In the genomic region with DNA sequence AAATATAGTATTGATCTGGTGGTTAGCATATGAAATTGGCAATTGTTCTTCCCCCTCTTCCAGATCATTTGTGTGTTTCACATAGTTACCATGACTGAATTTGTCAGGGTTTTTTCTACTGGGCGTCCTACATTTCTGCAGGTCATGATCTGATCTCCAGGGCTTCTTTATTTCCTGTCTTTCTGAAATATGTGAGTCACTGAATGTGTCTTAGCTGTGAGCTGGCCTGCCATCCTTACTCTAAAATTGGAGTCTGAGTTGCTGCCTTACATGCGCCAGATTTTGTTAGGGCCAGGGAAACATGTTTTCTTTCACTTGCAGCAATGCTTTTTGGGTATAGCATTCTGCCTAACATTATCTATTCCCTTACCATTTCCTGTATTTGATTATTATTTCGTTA, we compare ENCODE assay signal across 27 cellular contexts.
DNase-seq lines count a peak whose midpoint lies in the region; ATAC-seq and TF ChIP-seq lines count a peak whose summit lies in the region.
"Had no signal": no experiment of that assay in that cellular context is flagged by ENCODE, and none has a peak within 500 bp of the region (broad histone marks: within the 10 kb centered on the region; RNA-seq: fewer than 3 reads in every experiment).

No MANE protein-coding gene starts in this region.

- H2AK9ac ChIP-seq in IMR-90 (replicated peaks; ENCODE audit: low read depth, low read length, poor library complexity) = no peak overlapping the region

- no peak overlapping the region for H3K23ac ChIP-seq in IMR-90 (ENCODE audit: low read depth, low read length)

- H3K9me2 ChIP-seq in Karpas-422 (replicated peaks; ENCODE audit: insufficient read depth, low read length) = no peaks in the 10 kb centered on the region

- H4K5ac ChIP-seq in IMR-90 (ENCODE audit: low read depth, low read length) = no peak overlapping the region

- no peak overlapping the region for H2BK5ac ChIP-seq in IMR-90 (ENCODE audit: low read depth, low read length, poor library complexity, severe bottlenecking)

- TF ChIP-seq CTCF in Calu3 (IDR thresholded peaks at IDR 0.05; ENCODE audit: unreplicated experiment) (no peak), IMR-90 (conservative IDR thresholded peaks at IDR 0.05; ENCODE audit: low read depth, low read length) (no peak), mammary epithelial cell (conservative IDR thresholded peaks at IDR 0.05 in 1 of 2, IDR thresholded peaks at IDR 0.05 in 1 of 2; ENCODE audit: extremely low read depth in 1 of 2, insufficient read depth in 1 of 2, low read depth in 1 of 2, low read length in 2 of 2) (no peak)

- H3K4me1 ChIP-seq in IMR-90 (ENCODE audit: control insufficient read depth, insufficient read depth, low read length) (peaks cover 6% of the 10 kb centered on the region; the same call in 1 of the 2 replicates), mammary epithelial cell (ENCODE audit: insufficient read depth, low read length) (peaks cover 30% of the 10 kb centered on the region), Karpas-422 (ENCODE audit: low read length) (no peaks in the 10 kb centered on the region)
- H3K4me1 ChIP-seq: lower lobe of right lung, psoas muscle, thyroid gland had no signal

- H3K4ac ChIP-seq in IMR-90 (ENCODE audit: low read depth, low read length) = no peak overlapping the region

- no peaks in the 10 kb centered on the region for H3K9me1 ChIP-seq in IMR-90 (ENCODE audit: insufficient read depth, low read length)

- no peak overlapping the region for H2AFZ ChIP-seq in IMR-90 (replicated peaks; ENCODE audit: low read length, poor library complexity)
- no peak overlapping the region for H2AFZ ChIP-seq in mammary epithelial cell (ENCODE audit: low read depth, low read length)
- no peak overlapping the region for H2AFZ ChIP-seq in Karpas-422 (ENCODE audit: low read length)
- H2AFZ ChIP-seq: hepatocyte had no signal

- no peaks in the 10 kb centered on the region for H3K79me2 ChIP-seq in mammary epithelial cell (ENCODE audit: insufficient read depth, low read length)
- no peaks in the 10 kb centered on the region for H3K79me2 ChIP-seq in Karpas-422 (ENCODE audit: low read length)
- H3K79me2 ChIP-seq: hepatocyte had no signal

- H3K4me1 Mint-ChIP-seq in Calu3 (ENCODE audit: low read depth, unreplicated experiment) = peaks cover 58% of the 10 kb centered on the region
- H3K4me1 Mint-ChIP-seq: activated CD4-positive, alpha-beta memory T cell treated with anti-CD3 and anti-CD28 coated beads, Interleukin-2, amount 10 ng/mL, durations not matched to agents 7 days and 5 days had no signal

- H3K36me3 Mint-ChIP-seq in Calu3 (ENCODE audit: insufficient read depth, unreplicated experiment) = no peaks in the 10 kb centered on the region

- H3K27me3 ChIP-seq in IMR-90 (ENCODE audit: control insufficient read depth, insufficient read depth, low read length) = no peaks in the 10 kb centered on the region
- H3K27me3 ChIP-seq in mammary epithelial cell (ENCODE audit: insufficient read depth, low read length) = no peaks in the 10 kb centered on the region
- H3K27me3 ChIP-seq in Karpas-422 (ENCODE audit: low read length) = no peaks in the 10 kb centered on the region
- H3K27me3 ChIP-seq: hepatocyte, thyroid gland had no signal

- H3K36me3 ChIP-seq in IMR-90 (ENCODE audit: control insufficient read depth, insufficient read depth, low read length) = no peaks in the 10 kb centered on the region
- H3K36me3 ChIP-seq in mammary epithelial cell (ENCODE audit: insufficient read depth, low read length) = no peaks in the 10 kb centered on the region
- no peaks in the 10 kb centered on the region for H3K36me3 ChIP-seq in Karpas-422 (ENCODE audit: insufficient read depth, low read length)
- H3K36me3 ChIP-seq: lower lobe of right lung, thyroid gland had no signal

- H3K79me1 ChIP-seq in IMR-90 (ENCODE audit: low read depth in 1 of 2, low read length in 2 of 2) = no peaks in the 10 kb centered on the region

- no peak overlapping the region for H3K14ac ChIP-seq in IMR-90 (replicated peaks; ENCODE audit: low read depth, low read length)

- H4K20me1 ChIP-seq in IMR-90 (ENCODE audit: insufficient read depth, low read length) = no peaks in the 10 kb centered on the region
- H4K20me1 ChIP-seq in mammary epithelial cell (ENCODE audit: insufficient read depth, low read length) = no peaks in the 10 kb centered on the region
- no peaks in the 10 kb centered on the region for H4K20me1 ChIP-seq in Karpas-422 (ENCODE audit: insufficient read depth, low read depth, low read length)

- TF ChIP-seq RAD21 in IMR-90 (IDR thresholded peaks at IDR 0.05; ENCODE audit: low read length) = no peak

- peak overlapping the region; percentile 43 for H3K27ac Mint-ChIP-seq in Calu3 (ENCODE audit: unreplicated experiment)
- H3K27ac Mint-ChIP-seq: activated CD4-positive, alpha-beta memory T cell treated with anti-CD3 and anti-CD28 coated beads, Interleukin-2, amount 10 ng/mL, durations not matched to agents 7 days and 5 days; dendritic cell treated with granulocyte-macrophage colony-stimulating factor and Interleukin-4, amounts not matched to agents 40 ng/mL and 50 ng/mL, for 4 days had no signal

- no peak overlapping the region for H3K4me3 ChIP-seq in IMR-90 (ENCODE audit: insufficient read depth, low read depth, low read length)
- no peak overlapping the region for H3K4me3 ChIP-seq in mammary epithelial cell (replicated peaks in 1 of 3; ENCODE audit: insufficient read depth in 1 of 3, low read depth in 2 of 3, low read length in 3 of 3)
- no peak overlapping the region for H3K4me3 ChIP-seq in Karpas-422 (ENCODE audit: low read length)
- H3K4me3 ChIP-seq: hepatocyte, lower lobe of right lung, psoas muscle, thyroid gland had no signal

- H3K27ac ChIP-seq in IMR-90 (ENCODE audit: insufficient read depth, low read length) = no peak overlapping the region
- no peak overlapping the region for H3K27ac ChIP-seq in mammary epithelial cell (ENCODE audit: insufficient read depth, low read depth, low read length)
- no peak overlapping the region for H3K27ac ChIP-seq in Karpas-422 (ENCODE audit: low read length)
- H3K27ac ChIP-seq: hepatocyte, HL-60, lower lobe of right lung, psoas muscle, thyroid gland had no signal

- no peaks in the 10 kb centered on the region for H3K27me3 Mint-ChIP-seq in Calu3 (ENCODE audit: unreplicated experiment)
- H3K27me3 Mint-ChIP-seq: activated CD4-positive, alpha-beta memory T cell treated with anti-CD3 and anti-CD28 coated beads, Interleukin-2, amount 10 ng/mL, durations not matched to agents 7 days and 5 days; dendritic cell treated with granulocyte-macrophage colony-stimulating factor and Interleukin-4, amounts not matched to agents 40 ng/mL and 50 ng/mL, for 4 days had no signal

- H2BK20ac ChIP-seq in IMR-90 (ENCODE audit: low read depth, low read length) = no peak overlapping the region

- no peak overlapping the region for H2AK5ac ChIP-seq in IMR-90 (ENCODE audit: low read depth, low read length)

- ATAC-seq in IMR-90 (ENCODE audit: low read depth) = no peak
- ATAC-seq: lower lobe of right lung, Panc1, psoas muscle had no signal

- no peak overlapping the region for H3K9ac ChIP-seq in IMR-90 (ENCODE audit: low read depth, low read length)
- H3K9ac ChIP-seq in mammary epithelial cell (ENCODE audit: insufficient read depth, low read length) = no peak overlapping the region
- no peak overlapping the region for H3K9ac ChIP-seq in Karpas-422 (ENCODE audit: low read length)

- H3K4me2 ChIP-seq in IMR-90 (ENCODE audit: low read depth, low read length) (no peak overlapping the region), mammary epithelial cell (ENCODE audit: insufficient read depth, low read depth, low read length) (no peak overlapping the region), Karpas-422 (ENCODE audit: low read depth, low read length, poor library complexity, severe bottlenecking) (no peak overlapping the region)
- H3K4me2 ChIP-seq: hepatocyte had no signal

- H3K9me3 ChIP-seq in IMR-90 (ENCODE audit: control insufficient read depth, insufficient read depth, low read length) (no peaks in the 10 kb centered on the region), mammary epithelial cell (replicated peaks; ENCODE audit: insufficient read depth, low read length) (no peaks in the 10 kb centered on the region), Karpas-422 (ENCODE audit: low read length) (no peaks in the 10 kb centered on the region)
- H3K9me3 ChIP-seq: lower lobe of right lung, psoas muscle, thyroid gland had no signal

- H4K8ac ChIP-seq in IMR-90 (ENCODE audit: low read depth in 2 of 2, low read length in 2 of 2) = no peak overlapping the region

- no CpG with 5 or more reads among the region's 3 CpGs for WGBS in IMR-90 (ENCODE audit: extremely low coverage in 2 of 2, insufficient read length in 1 of 2), 2 experiments
- WGBS in mammary epithelial cell (ENCODE audit: low coverage, missing lambda C conversion rate) = 43% methylated on average over 3 of the region's 3 CpGs

- BruUV-seq in Calu3 (replicated peaks; lab: Mats Ljungman, UMichigan) (no TSS peak), IMR-90 (replicated peaks; lab: Mats Ljungman, UMichigan) (no TSS peak), mammary epithelial cell (replicated peaks; lab: Mats Ljungman, UMichigan) (no TSS peak)

- no peak overlapping the region for H2BK120ac ChIP-seq in IMR-90 (ENCODE audit: low read depth, low read length)

- in situ Hi-C loops in IMR-90 (cut with MboI; ENCODE audit: low sequenced_read_pairs) = no loop called here
- in situ Hi-C loops in mammary epithelial cell (cut with MboI; ENCODE audit: low sequenced_read_pairs in 2 of 2) = no loop called here
- in situ Hi-C loops in ACHN (cut with HindIII; ENCODE audit: low pct_ligation_motif_present, low pct_unique_long_range_greater_than_20kb, low sequenced_read_pairs) = no loop called here

- no peak overlapping the region for H3K56ac ChIP-seq in IMR-90 (ENCODE audit: extremely low read depth, insufficient read depth, low read length)

- H4K91ac ChIP-seq in IMR-90 (ENCODE audit: insufficient read depth, low read depth, low read length) = no peak overlapping the region

- CTCF ChIA-PET in Calu3 (lab: Charles Lee) (no interaction called here), IMR-90 (lab: Yijun Ruan, JAX) (no interaction called here), mammary epithelial cell (lab: Charles Lee; ENCODE audit: low non-redundant PET) (no interaction called here)

- TF ChIP-seq POLR2A in IMR-90 (IDR thresholded peaks at IDR 0.05; ENCODE audit: low read depth, low read length) = no peak

- POLR2A ChIA-PET in IMR-90 (lab: Charles Lee; ENCODE audit: unreplicated experiment) = no interaction called here

- H3K4me3 Mint-ChIP-seq in Calu3 (ENCODE audit: low read depth, unreplicated experiment) = no peak overlapping the region
- H3K4me3 Mint-ChIP-seq: activated CD4-positive, alpha-beta memory T cell treated with anti-CD3 and anti-CD28 coated beads, Interleukin-2, amount 10 ng/mL, durations not matched to agents 7 days and 5 days; dendritic cell treated with granulocyte-macrophage colony-stimulating factor and Interleukin-4, amounts not matched to agents 40 ng/mL and 50 ng/mL, for 4 days had no signal

- DNase-seq in Calu3 = no peak
- peak; percentile 17 for DNase-seq in IMR-90
- peak; percentile 38 for DNase-seq in mammary epithelial cell
- DNase-seq in kidney tubule cell (ENCODE audit: low spot score) = peak; percentile 56
- no peak for DNase-seq in cerebellar cortex (ENCODE audit: low spot score)
- DNase-seq in NCI-H446 treated with DMSO at 0.1 percent for 48 hours (lab: John Stamatoyannopoulos, UW) = no peak
- no peak for DNase-seq in Karpas-422
- no peak for DNase-seq in ACHN
- DNase-seq: activated CD4-positive, alpha-beta memory T cell treated with anti-CD3 and anti-CD28 coated beads, Interleukin-2, amount 10 ng/mL, durations not matched to agents 7 days and 5 days; activated CD4-positive, CD25-positive, alpha-beta regulatory T cell; activated gamma-delta T cell; activated T-cell treated with anti-CD3 and anti-CD28 coated beads for 4 hours; AML-193; foreskin melanocyte; lower lobe of right lung; NCI-H1417 treated with DMSO at 0.1 percent for 48 hours; NCI-H2107; NCI-H510A; psoas muscle; stimulated activated CD4-positive, alpha-beta T cell treated with anti-CD3 and anti-CD28 coated beads, Interleukin-4, amount 100 ng/mL, for 1 hour; stimulated activated naive CD4-positive, alpha-beta T cell treated with Interleukin-2 at 50 U/mL for 16 hours; T-helper 9 cell; thyroid gland had no signal

- dilution Hi-C loops in IMR-90 (cut with HindIII; ENCODE audit: low sequenced_read_pairs, unreplicated experiment) (no loop called here), mammary epithelial cell (cut with HindIII; ENCODE audit: low sequenced_read_pairs) (no loop called here)

- H3K9me3 Mint-ChIP-seq in Calu3 (ENCODE audit: low read depth, unreplicated experiment) = no peaks in the 10 kb centered on the region
- H3K9me3 Mint-ChIP-seq: activated CD4-positive, alpha-beta memory T cell treated with anti-CD3 and anti-CD28 coated beads, Interleukin-2, amount 10 ng/mL, durations not matched to agents 7 days and 5 days; dendritic cell treated with granulocyte-macrophage colony-stimulating factor and Interleukin-4, amounts not matched to agents 40 ng/mL and 50 ng/mL, for 4 days had no signal

- no peak overlapping the region for H2BK15ac ChIP-seq in IMR-90 (ENCODE audit: low read depth, low read length)

- H3K18ac ChIP-seq in IMR-90 (ENCODE audit: low read depth, low read length) = no peak overlapping the region

- intact Hi-C loops in Calu3 (cut with micrococcal nuclease; ENCODE audit: unreplicated experiment) = no loop called here
- intact Hi-C loops in IMR-90 (cut with micrococcal nuclease) = no loop called here
- intact Hi-C loops in mammary epithelial cell (cut with micrococcal nuclease) = no loop called here

Comparison
In these comparisons a context has a peak if more than half of its experiments do, and no peak if none do; other contexts are left out.
1. DNase-seq: peak in IMR-90 (single experiment), mammary epithelial cell (single experiment) and kidney tubule cell (single experiment); none in Calu3 (single experiment), cerebellar cortex (single experiment), NCI-H446 treated with DMSO at 0.1 percent for 48 hours (single experiment), Karpas-422 (single experiment) and ACHN (single experiment).